Comparison of ENCODE assay signal across 8 cellular contexts in the genomic region with DNA sequence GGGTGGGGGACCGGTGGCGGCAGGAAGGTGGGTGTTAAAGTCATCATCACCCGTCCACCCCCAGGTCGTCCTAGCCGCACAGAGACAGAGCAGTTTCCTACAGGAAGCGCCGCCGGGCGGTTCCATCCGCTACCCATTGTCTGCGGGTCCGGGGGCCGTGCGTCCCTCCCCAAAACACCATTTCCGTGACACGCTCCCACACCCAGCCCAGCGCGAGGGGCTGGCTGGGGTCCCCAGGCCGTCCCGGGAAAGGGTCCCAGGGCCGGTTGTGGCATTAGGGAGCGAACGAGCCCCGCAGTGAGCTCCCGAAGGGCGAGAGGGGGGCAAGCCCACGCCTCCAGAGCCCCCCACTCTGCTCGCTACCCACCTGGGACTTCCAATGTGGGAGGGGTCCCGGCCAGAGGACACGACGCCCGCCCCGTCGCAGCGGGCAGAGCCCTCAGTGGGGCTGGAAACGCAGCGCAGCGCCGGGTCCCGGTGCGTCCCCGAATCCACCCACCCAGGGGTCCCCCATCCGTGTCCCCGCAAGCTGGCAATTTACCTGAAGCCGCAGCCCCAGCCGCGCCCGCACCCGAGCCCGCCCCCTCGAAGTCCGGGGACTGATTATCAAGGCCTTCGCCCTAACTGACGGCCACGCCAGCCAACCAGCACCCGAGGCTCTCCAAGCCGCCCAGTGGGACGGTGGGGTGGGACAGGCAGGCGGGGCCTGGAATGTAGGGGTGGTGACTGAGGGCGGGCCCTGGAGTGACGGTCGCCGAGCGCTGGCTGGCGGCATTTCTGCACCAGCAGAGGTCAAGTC. TPM values are rescaled to one million over a fixed set of nuclear protein-coding genes. Genes with fewer than 3 reads are reported as not detected.
A peak's percentile ranks its signal among the peaks of the same experiment; 100 is the strongest.
DNase-seq lines count a peak whose midpoint lies in the region; ATAC-seq and TF ChIP-seq lines count a peak whose summit lies in the region.

TSS of gene KANK3 (minus strand) at position 579 of the 799 bp plus-strand sequence. CDS start 5,434 bp downstream, outside the sequence.

- H3K27me3 ChIP-seq in right cardiac atrium (ENCODE audit: control insufficient read depth, insufficient read depth) (no peaks in the 10 kb centered on the region), psoas muscle (ENCODE audit: insufficient read depth in 3 of 3, low read length in 2 of 3) (peaks cover 0 to 10% (median 0%) of the 10 kb centered on the region in 3 donors), upper lobe of right lung (no peaks in the 10 kb centered on the region)

- intact Hi-C loops in right cardiac atrium (cut with DNase I), result no loop called here
- intact Hi-C loops in psoas muscle (cut with DNase I), result no loop called here
- intact Hi-C loops in upper lobe of right lung (cut with DNase I), result no loop called here

- H3K36me3 ChIP-seq in psoas muscle (ENCODE audit: insufficient read depth in 1 of 2, low read depth in 1 of 2) (no peaks in the 10 kb centered on the region), upper lobe of right lung (no peaks in the 10 kb centered on the region)

- ATAC-seq in right cardiac atrium (peak; percentile 97 to 98), psoas muscle (peak; percentile 93 to 96 (median 96)), upper lobe of right lung (peak; percentile 99)

- H3K4me1 ChIP-seq in right cardiac atrium (ENCODE audit: control insufficient read depth, insufficient read depth, low read length), result no peaks in the 10 kb centered on the region
- H3K4me1 ChIP-seq in psoas muscle, result no peaks in the 10 kb centered on the region
- H3K4me1 ChIP-seq in upper lobe of right lung, result peaks cover 18% of the 10 kb centered on the region

- H3K4me3 ChIP-seq in right cardiac atrium (ENCODE audit: low read length) (peak within 1 kb of the TSS; percentile 73), psoas muscle (peak within 1 kb of the TSS; percentile 68), upper lobe of right lung (peak within 1 kb of the TSS; percentile 80)

- TF ChIP-seq CTCF in psoas muscle (IDR thresholded peaks at IDR 0.05) (no peak), upper lobe of right lung (IDR thresholded peaks at IDR 0.05) (peak; percentile 8)

- 5% methylated on average over 65 of the region's 65 CpGs for WGBS in right cardiac atrium
- WGBS in psoas muscle, 3 donors, result 7 to 10% (median 8%) methylated on average over 40 to 65 of the region's 65 CpGs

- H3K9me3 ChIP-seq in right cardiac atrium (ENCODE audit: control insufficient read depth, low read length) (no peaks in the 10 kb centered on the region), psoas muscle (no peaks in the 10 kb centered on the region), upper lobe of right lung (no peaks in the 10 kb centered on the region)

- peak within 1 kb of the TSS; percentile 91 for H3K27ac ChIP-seq in right cardiac atrium (ENCODE audit: low read length)
- H3K27ac ChIP-seq in psoas muscle, result peak within 1 kb of the TSS; percentile 70
- H3K27ac ChIP-seq in upper lobe of right lung, result peak within 1 kb of the TSS; percentile 97

- DNase-seq in Daoy (ENCODE audit: low read depth) (peak; percentile 98), HCEC 1CT (peak; percentile 86), NCI-H1105 (lab: John Stamatoyannopoulos, UW) (peak; percentile 81), T-helper 22 cell (ENCODE audit: low read depth) (peak; percentile 88), anterior cingulate cortex (lab: John Stamatoyannopoulos, UW) (peak in 56 of 58 donors; percentile 10 to 93 (median 74)), right cardiac atrium (peak; percentile 99), psoas muscle (peak; percentile 95 to 96), upper lobe of right lung (peak; percentile 99)

RNA-seq across cellular contexts. Expression of gene KANK3, which starts in this region (rescaled TPM):
- 0.40 TPM in 1 of 2 replicates, not detected in the other for total RNA-seq in Daoy (2014; rRNA removed; shearing (Covaris generic))
- 10 to 100 TPM; 10.1 to 14.0 (median 13.2) TPM for total RNA-seq in right cardiac atrium
- 12.5 TPM for polyA plus RNA-seq in right cardiac atrium
- 10 to 100 TPM in 2 of 4 donors, 1 to 10 TPM in 2; 7.1 to 14.2 (median 9.7) TPM for total RNA-seq in psoas muscle
- polyA plus RNA-seq in psoas muscle, result 1 to 10 TPM; 5.1 to 9.4 (median 7.7) TPM
- total RNA-seq in upper lobe of right lung, result 54.0 TPM

Comparison
In these comparisons a context has a peak if more than half of its experiments do, and no peak if none do; other contexts are left out.
1. Peak in every context shown above with its lines: DNase-seq, ATAC-seq, H3K4me3 ChIP-seq and H3K27ac ChIP-seq.
2. Peak in DNase-seq in Daoy; RNA of the gene not detected or under 1 TPM.